ENCODE assay signal across 16 cellular contexts in the genomic region with DNA sequence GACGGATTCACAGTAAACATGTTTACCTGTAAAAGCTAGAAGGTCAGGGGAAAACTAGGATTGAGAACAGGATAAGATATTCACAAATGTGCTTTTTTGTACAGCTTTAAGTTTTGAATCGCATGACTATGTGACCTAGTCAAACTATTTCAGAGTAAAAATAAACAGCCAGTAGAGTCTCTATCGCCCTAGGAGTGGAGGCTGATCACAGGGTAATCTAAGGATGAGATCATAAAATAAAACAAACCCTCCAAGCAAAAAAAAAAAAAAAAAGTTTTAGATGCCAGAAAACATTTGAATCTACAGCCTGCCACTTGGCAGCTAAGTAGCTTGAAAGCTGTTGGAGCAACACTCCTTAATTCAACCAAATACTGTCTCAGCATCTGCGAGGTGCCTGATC. TPM values are rescaled to one million over a fixed set of nuclear protein-coding genes. Genes with fewer than 3 reads are reported as not detected.
DNase-seq lines count a peak whose midpoint lies in the region; ATAC-seq and TF ChIP-seq lines count a peak whose summit lies in the region.
"Had no signal": no experiment of that assay in that cellular context is flagged by ENCODE, and none has a peak within 500 bp of the region (broad histone marks: within the 10 kb centered on the region; RNA-seq: fewer than 3 reads in every experiment).

No MANE protein-coding gene starts in this region.

- H3K9me3 ChIP-seq in Caco-2 = peaks cover 54% of the 10 kb centered on the region
- H3K9me3 ChIP-seq in WERI-Rb-1 (ENCODE audit: severe bottlenecking) = peaks cover 13% of the 10 kb centered on the region

- H3K9me3 Mint-ChIP-seq in Caco-2 (ENCODE audit: unreplicated experiment) (peaks cover 72% of the 10 kb centered on the region), progenitor cell of endocrine pancreas (ENCODE audit: low read depth) (peaks cover 53% of the 10 kb centered on the region)

- TF ChIP-seq CTCF in Caco-2 (IDR thresholded peaks at IDR 0.05; ENCODE audit: insufficient read depth in 1 of 2, low read depth in 1 of 2, low read length in 1 of 2, severe bottlenecking in 1 of 2, unreplicated experiment in 1 of 2) = no peak
- no peak for TF ChIP-seq CTCF in WERI-Rb-1 (IDR thresholded peaks at IDR 0.05; ENCODE audit: low read depth, low read length)
- TF ChIP-seq CTCF in progenitor cell of endocrine pancreas (IDR thresholded peaks at IDR 0.05; ENCODE audit: unreplicated experiment) = no peak

- H3K36me3 ChIP-seq in Caco-2 (ENCODE audit: control insufficient read depth, insufficient read depth, low read length) (no peaks in the 10 kb centered on the region; the same call in 1 of the 2 replicates), WERI-Rb-1 (peaks cover 26% of the 10 kb centered on the region)
- H3K36me3 ChIP-seq: HAP-1 had no signal

- H3K27ac Mint-ChIP-seq in Caco-2 (ENCODE audit: unreplicated experiment) = peak overlapping the region; percentile 33
- peak overlapping the region; percentile 86 for H3K27ac Mint-ChIP-seq in progenitor cell of endocrine pancreas
- H3K27ac Mint-ChIP-seq: CD4-positive, CD25-positive, alpha-beta regulatory T cell had no signal

- no peak overlapping the region for H3K4me3 ChIP-seq in Caco-2 (ENCODE audit: low read depth, low read length)
- no peak overlapping the region; the same call in 1 of the 2 replicates for H3K4me3 ChIP-seq in WERI-Rb-1 (ENCODE audit: low read depth, low read length)
- H3K4me3 ChIP-seq: HAP-1 had no signal

- no peaks in the 10 kb centered on the region for H3K27me3 ChIP-seq in Caco-2 (replicated peaks; ENCODE audit: control insufficient read depth, insufficient read depth, low read length)
- no peaks in the 10 kb centered on the region for H3K27me3 ChIP-seq in WERI-Rb-1 (ENCODE audit: insufficient read depth, low read depth, severe bottlenecking)

- CTCF ChIA-PET in Caco-2 (lab: Charles Lee) = interaction anchor here (0.6 kb wide), 1 partner anchor 49 kb away, joined by 3 read pairs; no protein-coding TSS in a partner anchor

- intact Hi-C loops in Caco-2 (cut with micrococcal nuclease; ENCODE audit: unreplicated experiment) = no loop called here

- peaks cover 15% of the 10 kb centered on the region for H3K4me1 Mint-ChIP-seq in Caco-2 (ENCODE audit: low read depth, unreplicated experiment)
- H3K4me1 Mint-ChIP-seq in progenitor cell of endocrine pancreas (ENCODE audit: low read depth) = peaks cover 32% of the 10 kb centered on the region

- POLR2A ChIA-PET in Caco-2 (lab: Charles Lee) = no interaction called here

- no peak for ATAC-seq in SK-N-SH treated with all-trans-retinoic acid at 6 μM for 48 hours

- peak overlapping the region; percentile 91 for H3K27ac ChIP-seq in WERI-Rb-1

- H3K27me3 Mint-ChIP-seq in Caco-2 (ENCODE audit: insufficient read depth, unreplicated experiment) (no peaks in the 10 kb centered on the region), progenitor cell of endocrine pancreas (no peaks in the 10 kb centered on the region)
- H3K27me3 Mint-ChIP-seq: CD4-positive, CD25-positive, alpha-beta regulatory T cell had no signal

- BruUV-seq in Caco-2 (replicated peaks; lab: Mats Ljungman, UMichigan) = no TSS peak

- H3K36me3 Mint-ChIP-seq in Caco-2 (ENCODE audit: insufficient read depth, unreplicated experiment) (no peaks in the 10 kb centered on the region), progenitor cell of endocrine pancreas (ENCODE audit: insufficient read depth) (peaks cover 57% of the 10 kb centered on the region)

- no peak for DNase-seq in Caco-2
- no peak for DNase-seq in WERI-Rb-1
- DNase-seq in iris pigment epithelial cell (ENCODE audit: low read depth) = peak; percentile 61
- no peak for DNase-seq in progenitor cell of endocrine pancreas (ENCODE audit: low spot score, unreplicated experiment)
- no peak for DNase-seq in epidermal melanocyte (ENCODE audit: insufficient read length, low spot score)
- no peak for DNase-seq in CD1c-positive myeloid dendritic cell (ENCODE audit: extremely low spot score)
- DNase-seq: CD4-positive, CD25-positive, alpha-beta regulatory T cell; DND-41; GDM1; NCI-H146; NCI-H2081 treated with DMSO at 0.1 percent for 48 hours; NCI-H226; NCI-H69; NK-92 treated with Interleukin-12 subunit alpha and Interleukin-12 subunit beta, amount 100 ng/mL, for 24 hours had no signal

- H3K4me3 Mint-ChIP-seq in Caco-2 (ENCODE audit: unreplicated experiment) = no peak overlapping the region
- H3K4me3 Mint-ChIP-seq in progenitor cell of endocrine pancreas (ENCODE audit: low read depth) = no peak overlapping the region
- H3K4me3 Mint-ChIP-seq: CD4-positive, CD25-positive, alpha-beta regulatory T cell had no signal

- H3K4me1 ChIP-seq in Caco-2 = peaks cover 8% of the 10 kb centered on the region
- H3K4me1 ChIP-seq: HAP-1 had no signal

TF ChIP-seq in SK-N-SH treated with all-trans-retinoic acid at 6 μM for 48 hours, 23 proteins besides CTCF, POLR2A, EP300 and RAD21 (continues in another document):
- TF ChIP-seq PPARA (CRISPR knock-in tag; IDR thresholded peaks at IDR 0.05; ENCODE audit: borderline replicate concordance) = no peak
- no peak for TF ChIP-seq POU6F1 (CRISPR knock-in tag; IDR thresholded peaks at IDR 0.05; ENCODE audit: borderline replicate concordance, low read depth)
- TF ChIP-seq, protein P1, sequence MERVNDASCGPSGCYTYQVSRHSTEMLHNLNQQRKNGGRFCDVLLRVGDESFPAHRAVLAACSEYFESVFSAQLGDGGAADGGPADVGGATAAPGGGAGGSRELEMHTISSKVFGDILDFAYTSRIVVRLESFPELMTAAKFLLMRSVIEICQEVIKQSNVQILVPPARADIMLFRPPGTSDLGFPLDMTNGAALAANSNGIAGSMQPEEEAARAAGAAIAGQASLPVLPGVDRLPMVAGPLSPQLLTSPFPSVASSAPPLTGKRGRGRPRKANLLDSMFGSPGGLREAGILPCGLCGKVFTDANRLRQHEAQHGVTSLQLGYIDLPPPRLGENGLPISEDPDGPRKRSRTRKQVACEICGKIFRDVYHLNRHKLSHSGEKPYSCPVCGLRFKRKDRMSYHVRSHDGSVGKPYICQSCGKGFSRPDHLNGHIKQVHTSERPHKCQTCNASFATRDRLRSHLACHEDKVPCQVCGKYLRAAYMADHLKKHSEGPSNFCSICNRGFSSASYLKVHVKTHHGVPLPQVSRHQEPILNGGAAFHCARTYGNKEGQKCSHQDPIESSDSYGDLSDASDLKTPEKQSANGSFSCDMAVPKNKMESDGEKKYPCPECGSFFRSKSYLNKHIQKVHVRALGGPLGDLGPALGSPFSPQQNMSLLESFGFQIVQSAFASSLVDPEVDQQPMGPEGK (CRISPR knock-in tag; IDR thresholded peaks at IDR 0.05; ENCODE audit: borderline replicate concordance) = no peak
- no peak for TF ChIP-seq GLIS3 (CRISPR knock-in tag; IDR thresholded peaks at IDR 0.05)
- no peak for TF ChIP-seq SNAI2 (CRISPR knock-in tag; IDR thresholded peaks at IDR 0.05)
- no peak for TF ChIP-seq CREB5 (CRISPR knock-in tag; IDR thresholded peaks at IDR 0.05; ENCODE audit: low read depth)
- TF ChIP-seq ZFP30 (CRISPR knock-in tag; IDR thresholded peaks at IDR 0.05) = no peak
- no peak for TF ChIP-seq ZFP3 (CRISPR knock-in tag; IDR thresholded peaks at IDR 0.05)
- TF ChIP-seq TOX (CRISPR knock-in tag; IDR thresholded peaks at IDR 0.05; ENCODE audit: borderline replicate concordance) = no peak
- TF ChIP-seq ZNF565 (CRISPR knock-in tag; conservative IDR thresholded peaks at IDR 0.05; ENCODE audit: low read depth) = no peak
- TF ChIP-seq ZNF8 (CRISPR knock-in tag; IDR thresholded peaks at IDR 0.05) = no peak
- TF ChIP-seq BACH2 (CRISPR knock-in tag; IDR thresholded peaks at IDR 0.05; ENCODE audit: borderline replicate concordance) = no peak
- no peak for TF ChIP-seq ISL1 (CRISPR knock-in tag; IDR thresholded peaks at IDR 0.05)
- TF ChIP-seq ARNTL (CRISPR knock-in tag; IDR thresholded peaks at IDR 0.05; ENCODE audit: borderline replicate concordance, low read depth) = no peak
- TF ChIP-seq OSR1 (CRISPR knock-in tag; IDR thresholded peaks at IDR 0.05) = no peak

RNA-seq across cellular contexts. Expression of gene ZNF350, which starts 26.8 kb away (rescaled TPM):
- 2.5 and 2.6 TPM in 2 replicates for total RNA-seq in Caco-2 (2022)
- total RNA-seq in progenitor cell of endocrine pancreas = 14.2 and 14.3 TPM in 2 replicates

RNA-seq across cellular contexts. Expression of gene ZNF613, which starts 32.5 kb away (rescaled TPM):
- 1.3 and 2.2 TPM in 2 replicates for total RNA-seq in Caco-2 (2022)
- 14.0 and 15.8 TPM in 2 replicates for total RNA-seq in progenitor cell of endocrine pancreas

RNA-seq across cellular contexts. Expression of gene ZNF615, which starts 48.2 kb away (rescaled TPM):
- 5.2 and 7.1 TPM in 2 replicates for total RNA-seq in Caco-2 (2022)
- 17.5 and 17.7 TPM in 2 replicates for total RNA-seq in progenitor cell of endocrine pancreas

RNA-seq across cellular contexts. Expression of gene ZNF649, which starts 55.0 kb away (rescaled TPM):
- total RNA-seq in Caco-2 (2022) = 3.7 and 7.9 TPM in 2 replicates
- 41.4 and 42.4 TPM in 2 replicates for total RNA-seq in progenitor cell of endocrine pancreas
